In the genomic region with DNA sequence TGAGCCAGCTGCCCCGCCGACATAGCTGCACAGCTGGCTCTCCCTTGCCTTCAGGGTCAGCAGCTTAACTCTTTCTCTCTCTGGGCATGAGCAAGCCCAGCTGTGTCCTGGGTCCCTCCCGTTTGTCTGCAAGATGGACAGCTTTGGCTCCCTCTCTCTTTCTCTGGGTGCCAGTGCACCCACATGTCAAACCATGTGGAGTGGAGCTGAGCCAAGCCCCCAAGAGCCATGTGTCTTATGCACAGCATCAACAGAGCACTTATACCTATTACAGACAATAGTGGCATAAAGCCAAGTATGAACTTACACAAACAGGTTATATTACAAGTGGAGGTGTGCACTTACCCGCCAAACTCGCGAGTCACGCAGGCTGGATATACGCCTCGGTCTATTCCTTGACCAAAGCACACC, we compare ENCODE assay signal across 8 cellular contexts. TPM values are rescaled to one million over a fixed set of nuclear protein-coding genes. Genes with fewer than 3 reads are reported as not detected.
DNase-seq lines count a peak whose midpoint lies in the region; ATAC-seq and TF ChIP-seq lines count a peak whose summit lies in the region.

No MANE protein-coding gene starts in this region.

- ATAC-seq in left lobe of liver (no peak), HG03159 (IDR thresholded peaks at IDR 0.05; ENCODE audit: unreplicated experiment) (no peak), HG03025 (IDR thresholded peaks at IDR 0.05; ENCODE audit: low FRiP score, unreplicated experiment) (no peak)

- TF ChIP-seq CTCF in VCaP (conservative IDR thresholded peaks at IDR 0.05) = peak; percentile 20; the same call in 1 of the 2 replicates

- DNase-seq in DMS79 (lab: John Stamatoyannopoulos, UW) = peak; percentile 60
- DNase-seq in HT-29 (ENCODE audit: low spot score) = peak; percentile 67
- DNase-seq in hepatic stellate cell (ENCODE audit: low spot score) = peak; percentile 45
- no peak for DNase-seq in left lobe of liver (ENCODE audit: low spot score)
- no peak for DNase-seq in stimulated activated CD4-positive, alpha-beta T cell treated with anti-CD3 and anti-CD28 coated beads, Interleukin-12 subunit alpha, Interleukin-12 subunit beta, amount 100 ng/mL, for 4 hours

- no peak overlapping the region for H3K27ac ChIP-seq in VCaP

RNA-seq across cellular contexts. Expression of gene MTPAP, which starts 35.7 kb away (rescaled TPM):
- total RNA-seq in HT-29 (2014; rRNA removed; shearing (Covaris generic)) = 6.4 and 7.9 TPM in 2 replicates
- total RNA-seq in left lobe of liver = 9.7 TPM

RNA-seq across cellular contexts. Expression of gene MAP3K8, which starts 49.2 kb away (rescaled TPM):
- total RNA-seq in HT-29 (2014; rRNA removed; shearing (Covaris generic)) = 43.8 and 48.2 TPM in 2 replicates
- 2.9 TPM for total RNA-seq in left lobe of liver

Comparison
In these comparisons a context has a peak if more than half of its experiments do, and no peak if none do; other contexts are left out.
1. DNase-seq: peak in DMS79 (single experiment), HT-29 (single experiment) and hepatic stellate cell (single experiment); none in left lobe of liver (single experiment) and stimulated activated CD4-positive, alpha-beta T cell treated with anti-CD3 and anti-CD28 coated beads, Interleukin-12 subunit alpha, Interleukin-12 subunit beta, amount 100 ng/mL, for 4 hours (single experiment).
2. RNA of gene MAP3K8, which starts 49.2 kb away (total RNA-seq): 43.8 to 48.2 TPM in HT-29; 2.9 TPM in left lobe of liver (single experiment); every median in the first group is over 10 times any median in the second.